7 cellular contexts compared by ENCODE assay signal in genomic region chr6:159760602-159761057, GRCh38. TPM values are rescaled to one million over a fixed set of nuclear protein-coding genes. Genes with fewer than 3 reads are reported as not detected.
DNase-seq lines count a peak whose midpoint lies in the region; ATAC-seq and TF ChIP-seq lines count a peak whose summit lies in the region.

No MANE protein-coding gene starts in this region.

- TF ChIP-seq CTCF in Peyer's patch (IDR thresholded peaks at IDR 0.05) (no peak), neutrophil (IDR thresholded peaks at IDR 0.05) (no peak)

- H3K4me2 ChIP-seq in GM23248 (ENCODE audit: unreplicated experiment) = peak overlapping the region; percentile 91

- H3K4me3 ChIP-seq in GM23248 = peak overlapping the region; percentile 84
- H3K4me3 ChIP-seq in Peyer's patch = peak overlapping the region in 2 of 4 donors; percentile 83 to 84
- H3K4me3 ChIP-seq in endocrine pancreas (ENCODE audit: control insufficient read depth, insufficient read depth, low read length) = peak overlapping the region; percentile 69
- peak overlapping the region in 1 of 2 experiments; percentile 96 for H3K4me3 ChIP-seq in neutrophil (ENCODE audit: low read depth in 1 of 2, low read length in 1 of 2)

- peaks cover 51% of the 10 kb centered on the region for H3F3A ChIP-seq in GM23248 (ENCODE audit: insufficient read depth)

- TF ChIP-seq POLR2A in Peyer's patch (IDR thresholded peaks at IDR 0.05) = no peak

- H3K9me2 ChIP-seq in GM23248 (ENCODE audit: insufficient read depth) = no peaks in the 10 kb centered on the region

- H2AFZ ChIP-seq in GM23248 = no peak overlapping the region

- H3K4me1 ChIP-seq in GM23248 (ENCODE audit: insufficient read depth) (peaks cover 34% of the 10 kb centered on the region), Peyer's patch (peaks cover 0 to 13% (median 4%) of the 10 kb centered on the region in 4 donors), endocrine pancreas (ENCODE audit: control insufficient read depth, insufficient read depth, low read length) (no peaks in the 10 kb centered on the region), neutrophil (ENCODE audit: control insufficient read depth in 1 of 2, insufficient read depth in 1 of 2, low read depth in 1 of 2, low read length in 1 of 2) (peaks cover 19 to 21% of the 10 kb centered on the region in 2 experiments)

- H3K27ac ChIP-seq in GM23248 (peak overlapping the region; percentile 88), Peyer's patch (peak overlapping the region in 3 of 4 donors; percentile 92 to 100 (median 98)), neutrophil (peak overlapping the region; percentile 93)

- H3K9ac ChIP-seq in GM23248 = peak overlapping the region; percentile 87
- H3K9ac ChIP-seq in endocrine pancreas (ENCODE audit: control insufficient read depth, insufficient read depth, low read length) = no peak overlapping the region

- in situ Hi-C loops in GM23248 (cut with MboI) = no loop called here

- peaks cover 24% of the 10 kb centered on the region for H3K36me3 ChIP-seq in GM23248 (ENCODE audit: low read depth)
- peaks cover 0 to 32% (median 0%) of the 10 kb centered on the region in 3 donors for H3K36me3 ChIP-seq in Peyer's patch
- no peaks in the 10 kb centered on the region for H3K36me3 ChIP-seq in endocrine pancreas (ENCODE audit: control insufficient read depth, insufficient read depth, low read length)
- peaks cover 30% of the 10 kb centered on the region for H3K36me3 ChIP-seq in neutrophil

- no peak for ATAC-seq in GM18502 (IDR thresholded peaks at IDR 0.05; ENCODE audit: poor library complexity, unreplicated experiment)

- H3K79me2 ChIP-seq in GM23248 (ENCODE audit: insufficient read depth) = peaks cover 10% of the 10 kb centered on the region; the same call in 1 of the 2 replicates

- 37 to 43% methylated on average over 3 of the region's 3 CpGs for WGBS in GM23248 (ENCODE audit: low coverage in 1 of 2, low lambda C conversion rate in 2 of 2, missing lambda C conversion rate in 2 of 2), 2 experiments

- DNase-seq in GM23248 (peak; percentile 53), Peyer's patch (no peak), DMS153 (lab: John Stamatoyannopoulos, UW) (no peak), ureter (ENCODE audit: low spot score) (no peak)

- H3K27me3 ChIP-seq in GM23248 (replicated peaks; ENCODE audit: insufficient read depth) (no peaks in the 10 kb centered on the region), Peyer's patch (no peaks in the 10 kb centered on the region), endocrine pancreas (ENCODE audit: control insufficient read depth, insufficient read depth, low read length) (no peaks in the 10 kb centered on the region), neutrophil (no peaks in the 10 kb centered on the region)

- H3K9me3 ChIP-seq in GM23248 (ENCODE audit: low read depth) (no peaks in the 10 kb centered on the region), Peyer's patch (no peaks in the 10 kb centered on the region), endocrine pancreas (ENCODE audit: control insufficient read depth, low read length) (no peaks in the 10 kb centered on the region), neutrophil (no peaks in the 10 kb centered on the region)

- no peaks in the 10 kb centered on the region for H4K20me1 ChIP-seq in GM23248 (ENCODE audit: insufficient read depth)

RNA-seq across cellular contexts. Expression of gene ACAT2, which starts 1.2 kb away (rescaled TPM):
- 10.1 and 10.5 TPM in 2 replicates for total RNA-seq in GM23248 (2014; rRNA removed; shearing (Covaris generic))
- polyA plus RNA-seq in GM23248 (2016; fragmentation: Nextera tagmentation; extraction: Ambion mirVana) = 17.6 and 18.9 TPM in 2 replicates
- 10 to 100 TPM in 3 of 4 donors, 1 to 10 TPM in 1; 6.6 to 22.2 (median 16.5) TPM for total RNA-seq in Peyer's patch
- 42.1 TPM for total RNA-seq in ureter

RNA-seq across cellular contexts. Expression of gene TCP1, which starts 28.8 kb away (rescaled TPM):
- 260 and 354 TPM in 2 replicates for total RNA-seq in GM23248 (2014; rRNA removed; shearing (Covaris generic))
- polyA plus RNA-seq in GM23248 (2016; fragmentation: Nextera tagmentation; extraction: Ambion mirVana) = 188 and 190 TPM in 2 replicates
- total RNA-seq in Peyer's patch = 100 to 1,000 TPM in 3 of 4 donors, 10 to 100 TPM in 1; 68.8 to 233 (median 135) TPM
- total RNA-seq in ureter = 153 TPM

RNA-seq across cellular contexts. Expression of gene MRPL18, which starts 29.6 kb away (rescaled TPM):
- 61.8 and 91.3 TPM in 2 replicates for total RNA-seq in GM23248 (2014; rRNA removed; shearing (Covaris generic))
- polyA plus RNA-seq in GM23248 (2016; fragmentation: Nextera tagmentation; extraction: Ambion mirVana) = 110 and 112 TPM in 2 replicates
- total RNA-seq in Peyer's patch (10 to 100 TPM; 25.1 to 58.5 (median 35.7) TPM), ureter (69.6 TPM)

RNA-seq across cellular contexts. Expression of gene WTAP, which starts 33.3 kb away (rescaled TPM):
- 57.8 and 64.8 TPM in 2 replicates for total RNA-seq in GM23248 (2014; rRNA removed; shearing (Covaris generic))
- polyA plus RNA-seq in GM23248 (2016; fragmentation: Nextera tagmentation; extraction: Ambion mirVana) = 87.8 and 89.8 TPM in 2 replicates
- total RNA-seq in Peyer's patch (100 to 1,000 TPM in 1 of 4 donors, 10 to 100 TPM in 3; 65.0 to 105 (median 88.5) TPM), ureter (111 TPM)

RNA-seq across cellular contexts. Expression of gene PNLDC1, which starts 39.4 kb away (rescaled TPM):
- not detected in 2 replicates for total RNA-seq in GM23248 (2014; rRNA removed; shearing (Covaris generic))
- not detected in 2 replicates for polyA plus RNA-seq in GM23248 (2016; fragmentation: Nextera tagmentation; extraction: Ambion mirVana)
- total RNA-seq in Peyer's patch = not detected
- total RNA-seq in ureter = not detected
